In genomic region chr3:67744699-67745098, GRCh38 we compare ENCODE assay signal across 7 cellular contexts.
"Had no signal": no experiment of that assay in that cellular context is flagged by ENCODE, and none has a peak within 500 bp of the region (broad histone marks: within the 10 kb centered on the region; RNA-seq: fewer than 3 reads in every experiment).

No MANE protein-coding gene starts in this region.

- H3K27ac ChIP-seq: HL-60, KMS-11 had no signal

- H3K9ac ChIP-seq: KMS-11 had no signal

- FAIRE-seq: HTR-8/SVneo had no signal

- H3K4me2 ChIP-seq: KMS-11 had no signal

- DNase-seq: Karpas-422, Kasumi-1, KBM-7, KG1 had no signal
